Comparison of ENCODE assay signal across 19 cellular contexts in genomic region chr10:132865851-132866600, GRCh38.
DNase-seq lines count a peak whose midpoint lies in the region; TF ChIP-seq lines count a peak whose summit lies in the region.
"Had no signal": no experiment of that assay in that cellular context is flagged by ENCODE, and none has a peak within 500 bp of the region (broad histone marks: within the 10 kb centered on the region; RNA-seq: fewer than 3 reads in every experiment).

No MANE protein-coding gene starts in this region.

- TF ChIP-seq EP300 in sigmoid colon (IDR thresholded peaks at IDR 0.05), result no peak

- TF ChIP-seq POLR2A in sigmoid colon (IDR thresholded peaks at IDR 0.05), result no peak

- DNase-seq in left ventricle myocardium inferior (peak; percentile 7), sigmoid colon (peak; percentile 54), anterior cingulate cortex (lab: John Stamatoyannopoulos, UW) (no peak), germinal center (ENCODE audit: low spot score) (no peak), glomerular visceral epithelial cell (ENCODE audit: extremely low spot score) (no peak)
- DNase-seq: DMS53; effector memory CD8-positive, alpha-beta T cell; glutamatergic neuron; GOT3; MM.1S; NCI-H774; SIG-M5; T-helper 1 cell had no signal

- H3K4me2 ChIP-seq in BLaER1, result peak overlapping the region; percentile 85
- peak overlapping the region in 7 of 11 experiments; percentile 76 to 98 (median 86); a peak in 12 of 22 replicates for H3K4me2 ChIP-seq in BLaER1 treated with 17β-estradiol and CSF1 and Interleukin-3, amounts not matched to agents 10 nM and 100 nM

- H3K36me3 ChIP-seq in BLaER1 (no peaks in the 10 kb centered on the region), left ventricle myocardium inferior (no peaks in the 10 kb centered on the region), sigmoid colon (no peaks in the 10 kb centered on the region)
- H3K36me3 ChIP-seq in BLaER1 treated with 17β-estradiol and CSF1 and Interleukin-3, amounts not matched to agents 10 nM and 100 nM, result no peaks in the 10 kb centered on the region; a peak in 1 of 22 replicates
- H3K36me3 ChIP-seq: thyroid gland had no signal

- H3K9me3 ChIP-seq in BLaER1 (peaks cover 11% of the 10 kb centered on the region), left ventricle myocardium inferior (replicated peaks) (peaks cover 10% of the 10 kb centered on the region), sigmoid colon (no peaks in the 10 kb centered on the region)
- H3K9me3 ChIP-seq in BLaER1 treated with 17β-estradiol and CSF1 and Interleukin-3, amounts not matched to agents 10 nM and 100 nM (replicated peaks in 1 of 11), result peaks cover 11 to 16% (median 13%) of the 10 kb centered on the region in 11 experiments
- H3K9me3 ChIP-seq: thyroid gland had no signal

- TF ChIP-seq CTCF in left ventricle myocardium inferior (IDR thresholded peaks at IDR 0.05; ENCODE audit: borderline replicate concordance), result no peak
- TF ChIP-seq CTCF in sigmoid colon (IDR thresholded peaks at IDR 0.05), result no peak

- H3K4me1 ChIP-seq in BLaER1 (peaks cover 58% of the 10 kb centered on the region), left ventricle myocardium inferior (no peaks in the 10 kb centered on the region), sigmoid colon (no peaks in the 10 kb centered on the region)
- peaks cover 20 to 59% (median 52%) of the 10 kb centered on the region in 10 experiments; a peak in 19 of 20 replicates for H3K4me1 ChIP-seq in BLaER1 treated with 17β-estradiol and CSF1 and Interleukin-3, amounts not matched to agents 10 nM and 100 nM
- H3K4me1 ChIP-seq: body of pancreas, thyroid gland had no signal

- WGBS in sigmoid colon, 2 donors, result 88 to 94% methylated on average over 28 of the region's 28 CpGs

- no peaks in the 10 kb centered on the region; the same call in 1 of the 2 replicates for H3K27me3 ChIP-seq in BLaER1
- H3K27me3 ChIP-seq in BLaER1 treated with 17β-estradiol and CSF1 and Interleukin-3, amounts not matched to agents 10 nM and 100 nM, result peaks cover 0 to 10% (median 0%) of the 10 kb centered on the region in 11 experiments; a peak in 2 of 22 replicates
- peaks cover 63% of the 10 kb centered on the region for H3K27me3 ChIP-seq in left ventricle myocardium inferior (ENCODE audit: low read depth)
- H3K27me3 ChIP-seq in sigmoid colon, result peaks cover 2 to 27% (median 26%) of the 10 kb centered on the region in 3 donors
- H3K27me3 ChIP-seq: thyroid gland had no signal

- no peaks in the 10 kb centered on the region for H4K20me1 ChIP-seq in BLaER1
- H4K20me1 ChIP-seq in BLaER1 treated with 17β-estradiol and CSF1 and Interleukin-3, amounts not matched to agents 10 nM and 100 nM, result peaks cover 0 to 26% (median 0%) of the 10 kb centered on the region in 11 experiments; a peak in 5 of 22 replicates

- H3K4me3 ChIP-seq in BLaER1, result no peak overlapping the region
- H3K4me3 ChIP-seq in BLaER1 treated with 17β-estradiol and CSF1 and Interleukin-3, amounts not matched to agents 10 nM and 100 nM, result no peak overlapping the region
- no peak overlapping the region for H3K4me3 ChIP-seq in left ventricle myocardium inferior
- no peak overlapping the region for H3K4me3 ChIP-seq in sigmoid colon
- H3K4me3 ChIP-seq: body of pancreas, GM12878, K562, thyroid gland had no signal

- H3K27ac ChIP-seq in BLaER1 (peak overlapping the region; percentile 73), left ventricle myocardium inferior (replicated peaks) (no peak overlapping the region), sigmoid colon (no peak overlapping the region)
- H3K27ac ChIP-seq in BLaER1 treated with 17β-estradiol and CSF1 and Interleukin-3, amounts not matched to agents 10 nM and 100 nM, result no peak overlapping the region
- H3K27ac ChIP-seq: body of pancreas, thyroid gland had no signal

- H3K9ac ChIP-seq in BLaER1, result no peak overlapping the region; the same call in 1 of the 2 replicates
- H3K9ac ChIP-seq in BLaER1 treated with 17β-estradiol and CSF1 and Interleukin-3, amounts not matched to agents 10 nM and 100 nM, result no peak overlapping the region; a peak in 1 of 22 replicates

- intact Hi-C loops in left ventricle myocardium inferior (cut with micrococcal nuclease) (no loop called here), sigmoid colon (cut with DNase I) (no loop called here)

Comparison
In these comparisons a context has a peak if more than half of its experiments do, and no peak if none do; other contexts are left out.
1. DNase-seq: peak in left ventricle myocardium inferior (single experiment) and sigmoid colon (single experiment); none in anterior cingulate cortex (0 of 58), germinal center (single experiment) and glomerular visceral epithelial cell (single experiment).